In genomic region chr4:26197018-26197779, GRCh38 we compare ENCODE assay signal across 8 cellular contexts.
DNase-seq lines count a peak whose midpoint lies in the region; ATAC-seq and TF ChIP-seq lines count a peak whose summit lies in the region.

No MANE protein-coding gene starts in this region.

- peaks cover 0 to 86% (median 0%) of the 10 kb centered on the region in 11 experiments; a peak in 4 of 22 replicates for H3K36me3 ChIP-seq in BLaER1 treated with 17β-estradiol and CSF1 and Interleukin-3, amounts not matched to agents 10 nM and 100 nM
- H3K36me3 ChIP-seq in fibroblast of lung (ENCODE audit: control insufficient read depth, insufficient read depth, low read length), result no peaks in the 10 kb centered on the region
- no peaks in the 10 kb centered on the region for H3K36me3 ChIP-seq in suprapubic skin

- TF ChIP-seq POLR2A in suprapubic skin (IDR thresholded peaks at IDR 0.05), result no peak

- TF ChIP-seq EP300 in suprapubic skin (IDR thresholded peaks at IDR 0.05), result no peak

- H3K9me3 ChIP-seq in BLaER1 treated with 17β-estradiol and CSF1 and Interleukin-3, amounts not matched to agents 10 nM and 100 nM (replicated peaks in 1 of 11), result no peaks in the 10 kb centered on the region
- no peaks in the 10 kb centered on the region for H3K9me3 ChIP-seq in fibroblast of lung (ENCODE audit: control insufficient read depth, insufficient read depth, low read depth, low read length)
- H3K9me3 ChIP-seq in suprapubic skin, result no peaks in the 10 kb centered on the region

- peak overlapping the region in 10 of 11 experiments; percentile 19 to 56 (median 37); a peak in 13 of 22 replicates for H3K27ac ChIP-seq in BLaER1 treated with 17β-estradiol and CSF1 and Interleukin-3, amounts not matched to agents 10 nM and 100 nM
- H3K27ac ChIP-seq in fibroblast of lung (ENCODE audit: insufficient read depth, low read length), result peak overlapping the region; percentile 81
- no peak overlapping the region for H3K27ac ChIP-seq in suprapubic skin

- 57% methylated on average over 9 of the region's 9 CpGs for WGBS in suprapubic skin

- H3K27me3 ChIP-seq in BLaER1 treated with 17β-estradiol and CSF1 and Interleukin-3, amounts not matched to agents 10 nM and 100 nM, result no peaks in the 10 kb centered on the region
- no peaks in the 10 kb centered on the region for H3K27me3 ChIP-seq in fibroblast of lung (ENCODE audit: control insufficient read depth, insufficient read depth, low read length)
- no peaks in the 10 kb centered on the region for H3K27me3 ChIP-seq in suprapubic skin

- peak overlapping the region; percentile 58 to 87 (median 79) for H3K4me2 ChIP-seq in BLaER1 treated with 17β-estradiol and CSF1 and Interleukin-3, amounts not matched to agents 10 nM and 100 nM
- peak overlapping the region; percentile 56 for H3K4me2 ChIP-seq in fibroblast of lung (ENCODE audit: extremely low read depth, insufficient read depth, low read length)

- peak overlapping the region in 6 of 11 experiments; percentile 2 to 28 (median 11); a peak in 6 of 22 replicates for H3K9ac ChIP-seq in BLaER1 treated with 17β-estradiol and CSF1 and Interleukin-3, amounts not matched to agents 10 nM and 100 nM
- H3K9ac ChIP-seq in fibroblast of lung (ENCODE audit: insufficient read depth, low read length), result no peak overlapping the region

- H3K4me3 ChIP-seq in BLaER1 treated with 17β-estradiol and CSF1 and Interleukin-3, amounts not matched to agents 10 nM and 100 nM, result no peak overlapping the region
- H3K4me3 ChIP-seq in fibroblast of lung (replicated peaks in 1 of 4; ENCODE audit: control extremely low read depth in 1 of 4, insufficient read depth in 1 of 4, low read depth in 3 of 4, low read length in 4 of 4) (no peak overlapping the region), suprapubic skin (no peak overlapping the region)

- H3K4me1 ChIP-seq in BLaER1 treated with 17β-estradiol and CSF1 and Interleukin-3, amounts not matched to agents 10 nM and 100 nM, result peaks cover 15 to 99% (median 25%) of the 10 kb centered on the region in 10 experiments
- H3K4me1 ChIP-seq in fibroblast of lung (ENCODE audit: control insufficient read depth, extremely low read depth, insufficient read depth, low read length), result peaks cover 12% of the 10 kb centered on the region
- H3K4me1 ChIP-seq in suprapubic skin, result no peaks in the 10 kb centered on the region

- peaks cover 0 to 100% (median 0%) of the 10 kb centered on the region in 11 experiments; a peak in 4 of 22 replicates for H4K20me1 ChIP-seq in BLaER1 treated with 17β-estradiol and CSF1 and Interleukin-3, amounts not matched to agents 10 nM and 100 nM
- no peaks in the 10 kb centered on the region for H4K20me1 ChIP-seq in fibroblast of lung (ENCODE audit: control insufficient read depth, extremely low read depth, insufficient read depth, low read length)

- H3K79me2 ChIP-seq in fibroblast of lung (ENCODE audit: control insufficient read depth, insufficient read depth, low read length), result no peaks in the 10 kb centered on the region

- DNase-seq in HK-2 (ENCODE audit: unreplicated experiment) (peak; percentile 70), fibroblast of lung (ENCODE audit: low read depth in 2 of 2) (peak; percentile 94 to 99), NCI-H526 (lab: John Stamatoyannopoulos, UW) (no peak), suprapubic skin (ENCODE audit: low spot score in 2 of 2) (no peak)
- DNase-seq in activated CD4-positive, alpha-beta T cell treated with anti-CD3 and anti-CD28 coated beads, Interleukin-2, amount 50 U/mL, for 1 hour, result peak; percentile 50
- peak; percentile 12 for DNase-seq in stimulated activated CD8-positive, alpha-beta memory T cell treated with anti-CD3 and anti-CD28 coated beads, Interleukin-7, amount 100 ng/mL, for 24 hours (ENCODE audit: low read depth)

- no peak for TF ChIP-seq CTCF in fibroblast of lung (conservative IDR thresholded peaks at IDR 0.05 in 1 of 2, IDR thresholded peaks at IDR 0.05 in 1 of 2; ENCODE audit: low read depth in 1 of 2, low read length in 2 of 2)
- TF ChIP-seq CTCF in suprapubic skin (IDR thresholded peaks at IDR 0.05), result no peak

- no peak overlapping the region for H2AFZ ChIP-seq in fibroblast of lung (ENCODE audit: low read length)

- peak; percentile 83 for ATAC-seq in GM21381 (IDR thresholded peaks at IDR 0.05; ENCODE audit: unreplicated experiment)

Comparison
In these comparisons a context has a peak if more than half of its experiments do, and no peak if none do; other contexts are left out.
1. DNase-seq: peak in HK-2 (single experiment), activated CD4-positive, alpha-beta T cell treated with anti-CD3 and anti-CD28 coated beads, Interleukin-2, amount 50 U/mL, for 1 hour (single experiment), fibroblast of lung (2 of 2) and stimulated activated CD8-positive, alpha-beta memory T cell treated with anti-CD3 and anti-CD28 coated beads, Interleukin-7, amount 100 ng/mL, for 24 hours (single experiment); none in NCI-H526 (0 of 2) and suprapubic skin (0 of 2).